Comparison of ENCODE assay signal across 5 cellular contexts in the genomic region with DNA sequence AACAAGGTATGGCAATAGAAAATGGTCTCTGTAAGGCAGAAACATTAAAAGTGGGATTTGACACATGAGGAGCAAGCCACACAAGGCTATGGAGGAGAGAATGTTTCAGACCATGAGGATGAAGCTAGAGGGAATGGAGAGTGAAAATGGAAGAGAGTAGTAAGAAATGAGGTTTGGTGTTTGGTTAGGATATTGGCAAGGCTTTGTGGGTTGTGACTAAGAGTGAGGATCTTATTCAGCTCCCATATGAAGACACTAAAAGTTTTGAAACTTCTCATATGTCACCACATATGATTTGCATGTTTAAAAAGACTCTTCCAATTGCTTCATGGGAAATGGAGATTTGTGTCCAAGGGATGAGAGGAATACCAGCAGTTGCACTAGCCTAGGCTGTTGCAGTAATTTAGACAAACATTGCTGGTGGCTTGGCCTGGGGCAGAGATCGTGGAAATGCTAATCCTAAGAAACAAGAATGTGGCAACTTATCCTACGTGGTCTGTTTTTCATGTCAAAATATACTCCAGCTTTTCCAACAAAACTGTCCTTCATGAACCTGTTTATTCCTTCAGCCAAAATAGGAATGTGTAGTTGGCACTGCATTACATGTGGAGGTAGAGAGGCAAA.
"Had no signal": no experiment of that assay in that cellular context is flagged by ENCODE, and none has a peak within 500 bp of the region (broad histone marks: within the 10 kb centered on the region; RNA-seq: fewer than 3 reads in every experiment).

No MANE protein-coding gene starts in this region.

- H3K4me3 Mint-ChIP-seq: H9 had no signal

- H3K4me3 ChIP-seq: GM23248 had no signal

- DNase-seq: GM23248, GOT3, H9, HCEC 1CT, IMR-90 had no signal

- H3K9ac ChIP-seq: GM23248 had no signal

- H2AFZ ChIP-seq: GM23248 had no signal

- H3K9me3 Mint-ChIP-seq: H9 had no signal

- H3K27ac ChIP-seq: GM23248 had no signal

- H3K27ac Mint-ChIP-seq: H9 had no signal
